Comparison of ENCODE assay signal across 1 cellular context in genomic region chr7:2849941-2850766, GRCh38.
TF ChIP-seq lines count a peak whose summit lies in the region.

No MANE protein-coding gene starts in this region.

TF ChIP-seq in K562, 482 proteins besides CTCF, POLR2A, EP300 and RAD21 (continued from another document):
- TF ChIP-seq GATA2 (CRISPR knock-in tag; IDR thresholded peaks at IDR 0.05) (no peak), TFAM (CRISPR knock-in tag; conservative IDR thresholded peaks at IDR 0.05) (no peak), MAFK (IDR thresholded peaks at IDR 0.05; ENCODE audit: low read length) (no peak), HDGF (IDR thresholded peaks at IDR 0.05) (no peak), EHMT2 (IDR thresholded peaks at IDR 0.05) (peak; percentile 33; the same call in 1 of the 2 replicates), MLLT1 (IDR thresholded peaks at IDR 0.05) (0 out of 4 replicates have a peak, but pooled peaks of 1 of the 2 experiments have one; percentile 64), ZBTB5 (IDR thresholded peaks at IDR 0.05) (no peak), ZNF511 (CRISPR knock-in tag; IDR thresholded peaks at IDR 0.05) (no peak), MTA1 (IDR thresholded peaks at IDR 0.05; ENCODE audit: borderline replicate concordance) (0 out of 2 replicates have a peak, but pooled peaks have one; percentile 31), ZNF512 (tag; IDR thresholded peaks at IDR 0.05) (no peak), HDAC1 (IDR thresholded peaks at IDR 0.05) (peak in 1 of 2 experiments; percentile 51; a peak in 1 of 4 replicates), XRCC5 (IDR thresholded peaks at IDR 0.05; ENCODE audit: low read depth, low read length) (no peak), PHF20 (IDR thresholded peaks at IDR 0.05; ENCODE audit: partially characterized antibody) (peak; percentile 59)
- TF ChIP-seq, protein P1, sequence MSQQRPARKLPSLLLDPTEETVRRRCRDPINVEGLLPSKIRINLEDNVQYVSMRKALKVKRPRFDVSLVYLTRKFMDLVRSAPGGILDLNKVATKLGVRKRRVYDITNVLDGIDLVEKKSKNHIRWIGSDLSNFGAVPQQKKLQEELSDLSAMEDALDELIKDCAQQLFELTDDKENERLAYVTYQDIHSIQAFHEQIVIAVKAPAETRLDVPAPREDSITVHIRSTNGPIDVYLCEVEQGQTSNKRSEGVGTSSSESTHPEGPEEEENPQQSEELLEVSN (IDR thresholded peaks at IDR 0.05; ENCODE audit: borderline replicate concordance in 1 of 2, extremely low read depth in 1 of 2, insufficient read depth in 1 of 2, insufficient read length in 1 of 2, low read depth in 1 of 2, low read length in 1 of 2, poor library complexity in 1 of 2, severe bottlenecking in 1 of 2) = no peak
- TF ChIP-seq, protein P2, sequence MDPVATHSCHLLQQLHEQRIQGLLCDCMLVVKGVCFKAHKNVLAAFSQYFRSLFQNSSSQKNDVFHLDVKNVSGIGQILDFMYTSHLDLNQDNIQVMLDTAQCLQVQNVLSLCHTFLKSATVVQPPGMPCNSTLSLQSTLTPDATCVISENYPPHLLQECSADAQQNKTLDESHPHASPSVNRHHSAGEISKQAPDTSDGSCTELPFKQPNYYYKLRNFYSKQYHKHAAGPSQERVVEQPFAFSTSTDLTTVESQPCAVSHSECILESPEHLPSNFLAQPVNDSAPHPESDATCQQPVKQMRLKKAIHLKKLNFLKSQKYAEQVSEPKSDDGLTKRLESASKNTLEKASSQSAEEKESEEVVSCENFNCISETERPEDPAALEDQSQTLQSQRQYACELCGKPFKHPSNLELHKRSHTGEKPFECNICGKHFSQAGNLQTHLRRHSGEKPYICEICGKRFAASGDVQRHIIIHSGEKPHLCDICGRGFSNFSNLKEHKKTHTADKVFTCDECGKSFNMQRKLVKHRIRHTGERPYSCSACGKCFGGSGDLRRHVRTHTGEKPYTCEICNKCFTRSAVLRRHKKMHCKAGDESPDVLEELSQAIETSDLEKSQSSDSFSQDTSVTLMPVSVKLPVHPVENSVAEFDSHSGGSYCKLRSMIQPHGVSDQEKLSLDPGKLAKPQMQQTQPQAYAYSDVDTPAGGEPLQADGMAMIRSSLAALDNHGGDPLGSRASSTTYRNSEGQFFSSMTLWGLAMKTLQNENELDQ (CRISPR knock-in tag; IDR thresholded peaks at IDR 0.05; ENCODE audit: borderline replicate concordance) = no peak
